In genomic region chr17:10875411-10875810, GRCh38 we compare ENCODE assay signal across 11 cellular contexts. TPM values are rescaled to one million over a fixed set of nuclear protein-coding genes. Genes with fewer than 3 reads are reported as not detected.
DNase-seq lines count a peak whose midpoint lies in the region; ATAC-seq and TF ChIP-seq lines count a peak whose summit lies in the region.
"Had no signal": no experiment of that assay in that cellular context is flagged by ENCODE, and none has a peak within 500 bp of the region (broad histone marks: within the 10 kb centered on the region; RNA-seq: fewer than 3 reads in every experiment).

No MANE protein-coding gene starts in this region.

- peak overlapping the region; percentile 61 for H3K4me2 ChIP-seq in BLaER1
- no peak overlapping the region for H3K4me2 ChIP-seq in HCT116 (ENCODE audit: low read length)

- H3K9me3 Mint-ChIP-seq in activated CD4-positive, alpha-beta T cell treated with anti-CD3 and anti-CD28 coated beads, Interleukin-2, amount 10 ng/mL, durations not matched to agents 7 days and 5 days: no peaks in the 10 kb centered on the region
- H3K9me3 Mint-ChIP-seq in stimulated activated memory B cell treated with anti-CD40 and anti-IgM and Interleukin-4, amounts not matched to agents 10 μg/mL and 1 μg/mL and 100 μg/mL, for 72 hours: no peaks in the 10 kb centered on the region
- H3K9me3 Mint-ChIP-seq: T-helper 2 cell treated with Interferon-gamma antibody and Interleukin-4, amounts not matched to agents 5 μg/mL and 100 μg/mL, for 36 hours had no signal

- H3K4me3 Mint-ChIP-seq in activated CD4-positive, alpha-beta T cell treated with anti-CD3 and anti-CD28 coated beads, Interleukin-2, amount 10 ng/mL, durations not matched to agents 7 days and 5 days: no peak overlapping the region
- no peak overlapping the region for H3K4me3 Mint-ChIP-seq in stimulated activated memory B cell treated with anti-CD40 and anti-IgM and Interleukin-4, amounts not matched to agents 10 μg/mL and 1 μg/mL and 100 μg/mL, for 72 hours
- H3K4me3 Mint-ChIP-seq: T-helper 2 cell treated with Interferon-gamma antibody and Interleukin-4, amounts not matched to agents 5 μg/mL and 100 μg/mL, for 36 hours had no signal

- no peaks in the 10 kb centered on the region for H3K79me2 ChIP-seq in HCT116 (ENCODE audit: insufficient read depth, low read length)

- no peak for TF ChIP-seq CTCF in HCT116 (IDR thresholded peaks at IDR 0.05 in 2 of 3, conservative IDR thresholded peaks at IDR 0.05 in 1 of 3; ENCODE audit: borderline replicate concordance in 1 of 3, insufficient read depth in 1 of 3, low read depth in 2 of 3, low read length in 2 of 3)

- H3K27me3 Mint-ChIP-seq in activated CD4-positive, alpha-beta T cell treated with anti-CD3 and anti-CD28 coated beads, Interleukin-2, amount 10 ng/mL, durations not matched to agents 7 days and 5 days: no peaks in the 10 kb centered on the region
- H3K27me3 Mint-ChIP-seq in stimulated activated memory B cell treated with anti-CD40 and anti-IgM and Interleukin-4, amounts not matched to agents 10 μg/mL and 1 μg/mL and 100 μg/mL, for 72 hours: peaks cover 37% of the 10 kb centered on the region

- H3K27me3 ChIP-seq in BLaER1 (no peaks in the 10 kb centered on the region), HCT116 (ENCODE audit: insufficient read depth, low read length) (peaks cover 5% of the 10 kb centered on the region; the same call in 1 of the 2 replicates)

- no peak for TF ChIP-seq POLR2A in HCT116 (IDR thresholded peaks at IDR 0.05; ENCODE audit: borderline replicate concordance, extremely low read depth, insufficient read depth, insufficient read length)

- no peak for DNase-seq in HCT116 (ENCODE audit: low read depth, low spot score)
- peak; percentile 21 for DNase-seq in activated CD4-positive, alpha-beta T cell treated with anti-CD3 and anti-CD28 coated beads, Interleukin-2, amount 10 ng/mL, durations not matched to agents 7 days and 5 days
- DNase-seq in left kidney (ENCODE audit: low read depth, low spot score): peak; percentile 89
- no peak for DNase-seq in cortex of kidney (lab: John Stamatoyannopoulos, UW)
- DNase-seq in NCI-H748 treated with DMSO at 0.1 percent for 48 hours (lab: John Stamatoyannopoulos, UW): no peak
- DNase-seq: NCI-H2029 treated with DMSO at 0.1 percent for 48 hours had no signal

- intact Hi-C loops in HCT116 (cut with micrococcal nuclease): loop anchor here (5.0 to 10.0 kb wide), 3 partner anchors 267 to 1789 kb away; partner anchors contain the start of gene MYOCD

- no peaks in the 10 kb centered on the region for H3K36me3 Mint-ChIP-seq in activated CD4-positive, alpha-beta T cell treated with anti-CD3 and anti-CD28 coated beads, Interleukin-2, amount 10 ng/mL, durations not matched to agents 7 days and 5 days (ENCODE audit: low read depth)
- no peaks in the 10 kb centered on the region for H3K36me3 Mint-ChIP-seq in stimulated activated memory B cell treated with anti-CD40 and anti-IgM and Interleukin-4, amounts not matched to agents 10 μg/mL and 1 μg/mL and 100 μg/mL, for 72 hours

- CTCF ChIA-PET in HCT116 (lab: Charles Lee): interaction anchor here (0.6 to 2.4 kb wide), 11 partner anchors 9 to 1122 kb away, joined by 3 to 15 read pairs (median 5); partner anchors contain the start of gene ZNF18
- CTCF ChIA-PET in activated CD4-positive, alpha-beta T cell treated with anti-CD3 and anti-CD28 coated beads, Interleukin-2, amount 10 ng/mL, durations not matched to agents 7 days and 5 days (lab: Charles Lee): interaction anchor here (1.1 kb wide), 1 partner anchor 239 kb away, joined by 3 read pairs; no protein-coding TSS in a partner anchor

- H3K27ac ChIP-seq in BLaER1 (no peak overlapping the region), HCT116 (ENCODE audit: low read depth, low read length) (no peak overlapping the region)

- POLR2A ChIA-PET in HCT116 (lab: Charles Lee): no interaction called here
- POLR2A ChIA-PET in activated CD4-positive, alpha-beta T cell treated with anti-CD3 and anti-CD28 coated beads, Interleukin-2, amount 10 ng/mL, durations not matched to agents 7 days and 5 days (lab: Charles Lee): no interaction called here

- H3K4me1 ChIP-seq in BLaER1 (peaks cover 15% of the 10 kb centered on the region), HCT116 (ENCODE audit: control insufficient read depth in 1 of 2, insufficient read depth in 2 of 2, low read length in 2 of 2) (no peaks in the 10 kb centered on the region)

- H3K36me3 ChIP-seq in BLaER1: no peaks in the 10 kb centered on the region
- no peaks in the 10 kb centered on the region for H3K36me3 ChIP-seq in HCT116 (ENCODE audit: control insufficient read depth in 1 of 2, insufficient read depth in 2 of 2, low read length in 2 of 2)

- no peaks in the 10 kb centered on the region for H3K4me1 Mint-ChIP-seq in activated CD4-positive, alpha-beta T cell treated with anti-CD3 and anti-CD28 coated beads, Interleukin-2, amount 10 ng/mL, durations not matched to agents 7 days and 5 days
- H3K4me1 Mint-ChIP-seq in stimulated activated memory B cell treated with anti-CD40 and anti-IgM and Interleukin-4, amounts not matched to agents 10 μg/mL and 1 μg/mL and 100 μg/mL, for 72 hours: no peaks in the 10 kb centered on the region

- H2AFZ ChIP-seq in HCT116 (ENCODE audit: low read depth, low read length, poor library complexity, severe bottlenecking): no peak overlapping the region

- H3K9me3 ChIP-seq in BLaER1 (no peaks in the 10 kb centered on the region), HCT116 (ENCODE audit: control insufficient read depth in 1 of 2, insufficient read depth in 1 of 2, low read depth in 1 of 2, low read length in 2 of 2) (no peaks in the 10 kb centered on the region)

- H4K20me1 ChIP-seq in BLaER1 (peaks cover 9% of the 10 kb centered on the region; the same call in 1 of the 2 replicates), HCT116 (ENCODE audit: insufficient read depth) (no peaks in the 10 kb centered on the region)

- RAD21 ChIA-PET in HCT116 (lab: Charles Lee; ENCODE audit: low non-redundant PET in 1 of 2, low total read pairs in 2 of 2, uncharacterized antibody in 2 of 2, unreplicated experiment in 2 of 2): interaction anchor here (0.6 to 1.0 kb wide), 3 partner anchors 269 to 1111 kb away, joined by 3 to 4 read pairs (median 3); no protein-coding TSS in a partner anchor

- TF ChIP-seq RAD21 in HCT116 (IDR thresholded peaks at IDR 0.05; ENCODE audit: low read depth): no peak

- H3K9me2 ChIP-seq in HCT116 (ENCODE audit: insufficient read depth): no peaks in the 10 kb centered on the region

- H3K9ac ChIP-seq in BLaER1 (no peak overlapping the region), HCT116 (ENCODE audit: low read length) (no peak overlapping the region)

- no peak overlapping the region for H3K4me3 ChIP-seq in BLaER1
- H3K4me3 ChIP-seq in HCT116 (replicated peaks in 1 of 2; ENCODE audit: low read depth in 1 of 2, low read length in 2 of 2): no peak overlapping the region

- ATAC-seq in HCT116 (no peak), HG03342 (IDR thresholded peaks at IDR 0.05; ENCODE audit: unreplicated experiment) (no peak)
- no peak for ATAC-seq in stimulated activated memory B cell treated with anti-CD40 and anti-IgM and Interleukin-4, amounts not matched to agents 10 μg/mL and 1 μg/mL and 100 μg/mL, for 72 hours

- no peak overlapping the region for H3K27ac Mint-ChIP-seq in activated CD4-positive, alpha-beta T cell treated with anti-CD3 and anti-CD28 coated beads, Interleukin-2, amount 10 ng/mL, durations not matched to agents 7 days and 5 days
- no peak overlapping the region for H3K27ac Mint-ChIP-seq in stimulated activated memory B cell treated with anti-CD40 and anti-IgM and Interleukin-4, amounts not matched to agents 10 μg/mL and 1 μg/mL and 100 μg/mL, for 72 hours
- H3K27ac Mint-ChIP-seq: T-helper 2 cell treated with Interferon-gamma antibody and Interleukin-4, amounts not matched to agents 5 μg/mL and 100 μg/mL, for 36 hours had no signal

- no TSS peak for BruUV-seq in HCT116 (replicated peaks; lab: Mats Ljungman, UMichigan)

TF ChIP-seq in HCT116, 20 proteins besides CTCF, POLR2A, EP300 and RAD21 (continues in another document):
- TF ChIP-seq MAX (IDR thresholded peaks at IDR 0.05) (no peak), ATF3 (IDR thresholded peaks at IDR 0.05) (no peak), FOSL1 (IDR thresholded peaks at IDR 0.05; ENCODE audit: low read depth) (no peak), SRF (IDR thresholded peaks at IDR 0.05; ENCODE audit: low read depth) (no peak), EGR1 (IDR thresholded peaks at IDR 0.05; ENCODE audit: low read depth) (no peak), ELF1 (IDR thresholded peaks at IDR 0.05; ENCODE audit: borderline replicate concordance, low read depth) (no peak)

RNA-seq across cellular contexts. Expression of gene PIRT, which starts 37.5 kb away (rescaled TPM):
- not detected for total RNA-seq in HCT116 (2021; ENCODE audit: unreplicated experiment)
- polyA plus RNA-seq in HCT116 (2012): not detected in 2 replicates
- total RNA-seq in activated CD4-positive, alpha-beta T cell treated with anti-CD3 and anti-CD28 coated beads, Interleukin-2, amount 10 ng/mL, durations not matched to agents 7 days and 5 days: not detected
- total RNA-seq: glomerular endothelial cell had no signal

Comparison
In these comparisons a context has a peak if more than half of its experiments do, and no peak if none do; other contexts are left out.
1. DNase-seq: peak in activated CD4-positive, alpha-beta T cell treated with anti-CD3 and anti-CD28 coated beads, Interleukin-2, amount 10 ng/mL, durations not matched to agents 7 days and 5 days (single experiment) and left kidney (single experiment); none in HCT116 (single experiment), cortex of kidney (single experiment) and NCI-H748 treated with DMSO at 0.1 percent for 48 hours (single experiment).